8 cellular contexts compared by ENCODE assay signal in the genomic region with DNA sequence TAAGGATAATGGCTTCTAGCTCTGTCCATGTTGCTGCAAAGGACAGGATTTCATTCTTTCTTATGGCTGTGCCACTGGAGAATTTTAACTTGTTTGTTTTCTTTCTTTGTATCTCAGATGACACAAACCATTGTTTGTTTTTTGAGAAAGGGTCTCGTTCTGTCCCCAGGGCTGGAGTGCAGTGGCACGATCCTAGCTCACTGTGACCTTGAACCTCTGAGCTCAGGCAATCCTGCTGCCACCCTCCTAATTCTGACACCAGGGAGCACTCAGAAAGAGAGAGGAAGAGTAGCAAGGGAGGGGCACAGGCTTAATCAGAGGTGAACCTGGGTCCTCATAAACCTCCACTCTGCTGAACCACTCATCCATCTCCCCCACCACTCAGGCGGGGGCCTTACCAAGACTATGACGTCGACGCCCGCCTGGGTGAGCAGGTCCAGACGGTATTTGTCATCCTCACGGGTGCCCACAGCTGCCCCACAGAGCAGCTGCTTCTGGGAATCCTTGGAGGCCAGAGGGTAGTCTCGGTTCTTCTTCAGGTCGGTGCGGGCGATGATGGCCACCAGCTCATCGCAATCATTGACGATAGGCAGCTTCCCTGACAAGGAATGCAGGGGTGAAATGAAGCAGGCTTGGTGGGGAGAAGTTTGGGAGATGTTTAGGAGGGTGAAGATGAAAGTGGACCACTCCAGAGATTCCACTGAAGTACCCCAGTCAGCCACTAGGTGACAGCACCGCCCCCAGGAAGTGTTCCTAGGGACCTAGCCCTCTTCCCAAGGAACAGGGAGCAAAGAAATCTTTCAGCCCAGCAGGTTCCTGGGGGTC. TPM values are rescaled to one million over a fixed set of nuclear protein-coding genes. Genes with fewer than 3 reads are reported as not detected.
DNase-seq lines count a peak whose midpoint lies in the region; ATAC-seq and TF ChIP-seq lines count a peak whose summit lies in the region.

No MANE protein-coding gene starts in this region.

- no peak overlapping the region for H3K4me2 ChIP-seq in parathyroid adenoma (ENCODE audit: low read length)

- peak; percentile 41 for DNase-seq in activated gamma-delta T cell treated with Interleukin-2 at 50 U/mL for 16 hours
- DNase-seq in activated gamma-delta T cell (lab: John Stamatoyannopoulos, UW): no peak
- DNase-seq in NB4 (ENCODE audit: low read depth): peak; percentile 54
- DNase-seq in activated CD8-positive, alpha-beta T cell treated with anti-CD3 and anti-CD28 coated beads, Interleukin-2, amount 10 ng/mL, durations not matched to agents 7 days and 5 days: peak; percentile 46
- DNase-seq in foreskin fibroblast: peak; percentile 21 to 68

- H3K4me3 Mint-ChIP-seq in activated CD8-positive, alpha-beta T cell treated with anti-CD3 and anti-CD28 coated beads, Interleukin-2, amount 10 ng/mL, durations not matched to agents 7 days and 5 days: no peak overlapping the region

- TF ChIP-seq POLR2A in NB4 (IDR thresholded peaks at IDR 0.05; ENCODE audit: extremely low read depth, insufficient read length): no peak

- ATAC-seq in activated CD8-positive, alpha-beta T cell treated with anti-CD3 and anti-CD28 coated beads, Interleukin-2, amount 10 ng/mL, durations not matched to agents 7 days and 5 days: peak; percentile 35
- no peak for ATAC-seq in HG03039 (IDR thresholded peaks at IDR 0.05; ENCODE audit: unreplicated experiment)
- ATAC-seq in HG03354 (IDR thresholded peaks at IDR 0.05; ENCODE audit: poor library complexity, severe bottlenecking, unreplicated experiment): no peak

- no peaks in the 10 kb centered on the region for H3K9me3 ChIP-seq in parathyroid adenoma (ENCODE audit: control insufficient read depth, low read length)

- CTCF ChIA-PET in activated CD8-positive, alpha-beta T cell treated with anti-CD3 and anti-CD28 coated beads, Interleukin-2, amount 10 ng/mL, durations not matched to agents 7 days and 5 days (lab: Charles Lee): interaction anchor here (0.7 to 25.1 kb wide), 15 partner anchors 9 to 76 kb away, joined by 3 to 432 read pairs (median 7); partner anchors contain the start of gene RBM28

- POLR2A ChIA-PET in activated CD8-positive, alpha-beta T cell treated with anti-CD3 and anti-CD28 coated beads, Interleukin-2, amount 10 ng/mL, durations not matched to agents 7 days and 5 days (lab: Charles Lee): no interaction called here

- no peaks in the 10 kb centered on the region for H3K27me3 Mint-ChIP-seq in activated CD8-positive, alpha-beta T cell treated with anti-CD3 and anti-CD28 coated beads, Interleukin-2, amount 10 ng/mL, durations not matched to agents 7 days and 5 days (ENCODE audit: low read depth)

- no peak overlapping the region for H3K27ac ChIP-seq in parathyroid adenoma

- H2AFZ ChIP-seq in parathyroid adenoma: no peak overlapping the region

- H3K4me1 Mint-ChIP-seq in activated CD8-positive, alpha-beta T cell treated with anti-CD3 and anti-CD28 coated beads, Interleukin-2, amount 10 ng/mL, durations not matched to agents 7 days and 5 days (ENCODE audit: low read depth): peaks cover 8% of the 10 kb centered on the region

- no peaks in the 10 kb centered on the region for H3K79me2 ChIP-seq in parathyroid adenoma

- H3K9ac ChIP-seq in parathyroid adenoma: no peak overlapping the region

- no peaks in the 10 kb centered on the region for H3K4me1 ChIP-seq in parathyroid adenoma

- no peaks in the 10 kb centered on the region for H3K36me3 ChIP-seq in parathyroid adenoma (ENCODE audit: control insufficient read depth, insufficient read depth, low read length)

- H3K27ac Mint-ChIP-seq in activated CD8-positive, alpha-beta T cell treated with anti-CD3 and anti-CD28 coated beads, Interleukin-2, amount 10 ng/mL, durations not matched to agents 7 days and 5 days: peak overlapping the region; percentile 28

- H3K36me3 Mint-ChIP-seq in activated CD8-positive, alpha-beta T cell treated with anti-CD3 and anti-CD28 coated beads, Interleukin-2, amount 10 ng/mL, durations not matched to agents 7 days and 5 days (ENCODE audit: low read depth): peaks cover 44% of the 10 kb centered on the region

- TF ChIP-seq CTCF in NB4 (IDR thresholded peaks at IDR 0.05; ENCODE audit: low read depth, low read length) (peak; percentile 98), foreskin fibroblast (IDR thresholded peaks at IDR 0.05; ENCODE audit: low read depth, low read length) (peak; percentile 88), parathyroid adenoma (IDR thresholded peaks at IDR 0.05) (peak; percentile 93)

- H3K4me3 ChIP-seq in NB4 (ENCODE audit: low read depth, low read length) (no peak overlapping the region), foreskin fibroblast (ENCODE audit: low read depth in 1 of 2, low read length in 2 of 2) (no peak overlapping the region), parathyroid adenoma (ENCODE audit: low read depth, low read length) (no peak overlapping the region)

- H3K9me3 Mint-ChIP-seq in activated CD8-positive, alpha-beta T cell treated with anti-CD3 and anti-CD28 coated beads, Interleukin-2, amount 10 ng/mL, durations not matched to agents 7 days and 5 days (ENCODE audit: insufficient read depth): no peaks in the 10 kb centered on the region

- no peaks in the 10 kb centered on the region for H3K27me3 ChIP-seq in parathyroid adenoma (ENCODE audit: control insufficient read depth, insufficient read depth, low read length)

RNA-seq across cellular contexts. Expression of gene IMPDH1, which starts 11.6 kb away (rescaled TPM):
- 10 to 100 TPM; 75.3 to 80.8 TPM for total RNA-seq in activated CD8-positive, alpha-beta T cell treated with anti-CD3 and anti-CD28 coated beads, Interleukin-2, amount 10 ng/mL, durations not matched to agents 7 days and 5 days

RNA-seq across cellular contexts. Expression of gene PRRT4, which starts 36.7 kb away (rescaled TPM):
- total RNA-seq in activated CD8-positive, alpha-beta T cell treated with anti-CD3 and anti-CD28 coated beads, Interleukin-2, amount 10 ng/mL, durations not matched to agents 7 days and 5 days: under 1 TPM in 1 of 2 experiments, not detected in 1; 0.16 TPM

RNA-seq across cellular contexts. Expression of gene RBM28, which starts 54.5 kb away (rescaled TPM):
- total RNA-seq in activated CD8-positive, alpha-beta T cell treated with anti-CD3 and anti-CD28 coated beads, Interleukin-2, amount 10 ng/mL, durations not matched to agents 7 days and 5 days: 10 to 100 TPM; 40.4 to 43.3 TPM

RNA-seq across cellular contexts. Expression of gene HILPDA, which starts 57.5 kb away (rescaled TPM):
- total RNA-seq in activated CD8-positive, alpha-beta T cell treated with anti-CD3 and anti-CD28 coated beads, Interleukin-2, amount 10 ng/mL, durations not matched to agents 7 days and 5 days: 10 to 100 TPM; 24.1 to 26.2 TPM
